10 cellular contexts compared by ENCODE assay signal in the genomic region with DNA sequence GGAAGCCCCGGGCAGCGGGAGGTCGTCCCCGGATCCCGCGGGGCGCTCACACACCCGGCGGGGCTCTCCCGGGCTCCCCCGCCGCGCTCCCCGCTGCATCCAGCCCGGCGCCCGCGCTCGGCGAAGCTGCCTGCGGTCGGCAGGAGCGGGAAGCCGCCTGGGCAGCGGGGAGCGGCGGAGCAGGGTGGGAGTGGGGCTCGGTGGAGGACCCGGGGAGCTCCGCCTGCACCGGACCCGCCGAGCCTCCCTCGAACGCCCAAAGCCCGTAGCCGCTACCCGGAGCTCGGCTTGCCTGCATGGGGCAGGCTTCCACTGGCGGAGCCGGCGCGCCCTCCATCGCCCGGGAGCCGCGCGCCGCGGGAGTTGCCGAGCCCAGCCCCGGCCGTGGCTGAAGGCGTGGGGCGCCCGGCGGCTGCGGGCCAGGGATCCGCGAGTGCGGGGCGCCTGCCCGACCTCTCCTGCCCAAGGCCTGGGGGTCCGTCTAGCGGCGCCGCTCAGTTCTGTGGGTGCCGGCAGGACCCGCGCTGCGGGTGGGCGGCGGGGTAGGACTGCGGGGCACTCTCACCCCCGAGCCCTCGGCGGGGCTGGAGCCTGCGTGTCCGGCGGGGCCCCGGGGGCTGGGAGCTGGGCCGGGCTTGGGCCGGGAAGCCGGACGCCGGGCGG. TPM values are rescaled to one million over a fixed set of nuclear protein-coding genes. Genes with fewer than 3 reads are reported as not detected.
DNase-seq lines count a peak whose midpoint lies in the region; ATAC-seq, FAIRE-seq and TF ChIP-seq lines count a peak whose summit lies in the region.
"Had no signal": no experiment of that assay in that cellular context is flagged by ENCODE, and none has a peak within 500 bp of the region (broad histone marks: within the 10 kb centered on the region; RNA-seq: fewer than 3 reads in every experiment).

No MANE protein-coding gene starts in this region.

- H3K27ac Mint-ChIP-seq in WTC11, result no peak overlapping the region

- no peak for ATAC-seq in WTC11

- peaks cover 76% of the 10 kb centered on the region for H3K27me3 Mint-ChIP-seq in WTC11 (ENCODE audit: low read depth)

- no peak overlapping the region for H3K9ac ChIP-seq in iPS-20b (ENCODE audit: low read depth, low read length)

- H3K4me1 ChIP-seq in iPS-20b (ENCODE audit: insufficient read depth, low read length), result peaks cover 6% of the 10 kb centered on the region; the same call in 1 of the 2 replicates
- H3K4me1 ChIP-seq in thymus (ENCODE audit: control insufficient read depth, insufficient read depth, low read length), result no peaks in the 10 kb centered on the region
- H3K4me1 ChIP-seq: Caco-2 had no signal

- CTCF ChIA-PET in WTC11 (lab: Charles Lee), result interaction anchor here (1.5 to 3.4 kb wide), 4 partner anchors 8 to 201 kb away, joined by 4 to 17 read pairs (median 9); no protein-coding TSS in a partner anchor

- no peaks in the 10 kb centered on the region for H3K9me3 Mint-ChIP-seq in WTC11

- TF ChIP-seq CTCF in bronchial epithelial cell (IDR thresholded peaks at IDR 0.05; ENCODE audit: insufficient read depth, low read length, severe bottlenecking) (no peak), WTC11 (IDR thresholded peaks at IDR 0.05) (no peak)

- H3K4me3 Mint-ChIP-seq in WTC11, result no peak overlapping the region

- H3K9me3 ChIP-seq in iPS-20b (ENCODE audit: insufficient read depth, low read depth, low read length), result no peaks in the 10 kb centered on the region
- no peaks in the 10 kb centered on the region for H3K9me3 ChIP-seq in thymus (ENCODE audit: control insufficient read depth)

- H3K36me3 Mint-ChIP-seq in WTC11, result peaks cover 15% of the 10 kb centered on the region; the same call in 1 of the 2 replicates

- H3K27me3 ChIP-seq in bronchial epithelial cell (ENCODE audit: control insufficient read depth, insufficient read depth, low read length) (no peaks in the 10 kb centered on the region), iPS-20b (ENCODE audit: insufficient read depth, low read length) (peaks cover 88% of the 10 kb centered on the region), thymus (ENCODE audit: control insufficient read depth, insufficient read depth) (peaks cover 49% of the 10 kb centered on the region)

- no peak for FAIRE-seq in bronchial epithelial cell (lab: Jason Lieb, UNC)
- FAIRE-seq: islet of Langerhans had no signal

- POLR2A ChIA-PET in WTC11 (lab: Charles Lee), result interaction anchor here (0.5 kb wide), 1 partner anchor 377 kb away, joined by 3 read pairs; no protein-coding TSS in a partner anchor

- H3K27ac ChIP-seq in iPS-20b (ENCODE audit: low read length) (no peak overlapping the region), thymus (ENCODE audit: low read depth) (no peak overlapping the region)

- H3K36me3 ChIP-seq in bronchial epithelial cell (ENCODE audit: control insufficient read depth, insufficient read depth, low read length) (no peaks in the 10 kb centered on the region), iPS-20b (ENCODE audit: insufficient read depth, low read depth, low read length) (peaks cover 4% of the 10 kb centered on the region; the same call in 1 of the 2 replicates), thymus (ENCODE audit: control insufficient read depth, insufficient read depth) (no peaks in the 10 kb centered on the region)

- peak; percentile 53 for DNase-seq in activated CD8-positive, alpha-beta memory T cell treated with anti-CD3 and anti-CD28 coated beads, Interleukin-2, amount 50 U/mL, for 48 hours
- no peak for DNase-seq in activated CD8-positive, alpha-beta memory T cell treated with anti-CD3 and anti-CD28 coated beads for 24 hours
- DNase-seq in bronchial epithelial cell (ENCODE audit: low read depth) (no peak), WTC11 (ENCODE audit: low spot score) (no peak), NCI-H187 treated with DMSO at 0.1 percent for 48 hours (lab: John Stamatoyannopoulos, UW) (no peak), NCI-H524 treated with DMSO at 0.1 percent for 48 hours (lab: John Stamatoyannopoulos, UW) (no peak)

- H3K4me3 ChIP-seq in bronchial epithelial cell (ENCODE audit: low read depth, low read length) (peak overlapping the region; percentile 52), iPS-20b (ENCODE audit: low read length) (peak overlapping the region; percentile 71; the same call in 1 of the 2 replicates), thymus (ENCODE audit: low read length) (peak overlapping the region; percentile 40)

- under 1% methylated on average over 87 of the region's 87 CpGs for WGBS in thymus

- peaks cover 27% of the 10 kb centered on the region for H3K4me1 Mint-ChIP-seq in WTC11

TF ChIP-seq in WTC11, 78 proteins besides CTCF, POLR2A, EP300 and RAD21:
- TF ChIP-seq, protein P1, sequence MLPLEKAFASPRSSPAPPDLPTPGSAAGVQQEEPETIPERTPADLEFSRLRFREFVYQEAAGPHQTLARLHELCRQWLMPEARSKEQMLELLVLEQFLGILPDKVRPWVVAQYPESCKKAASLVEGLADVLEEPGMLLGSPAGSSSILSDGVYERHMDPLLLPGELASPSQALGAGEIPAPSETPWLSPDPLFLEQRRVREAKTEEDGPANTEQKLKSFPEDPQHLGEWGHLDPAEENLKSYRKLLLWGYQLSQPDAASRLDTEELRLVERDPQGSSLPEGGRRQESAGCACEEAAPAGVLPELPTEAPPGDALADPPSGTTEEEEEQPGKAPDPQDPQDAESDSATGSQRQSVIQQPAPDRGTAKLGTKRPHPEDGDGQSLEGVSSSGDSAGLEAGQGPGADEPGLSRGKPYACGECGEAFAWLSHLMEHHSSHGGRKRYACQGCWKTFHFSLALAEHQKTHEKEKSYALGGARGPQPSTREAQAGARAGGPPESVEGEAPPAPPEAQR (CRISPR knock-in tag; IDR thresholded peaks at IDR 0.05), result no peak
- TF ChIP-seq ELF4 (CRISPR knock-in tag; IDR thresholded peaks at IDR 0.05; ENCODE audit: low read depth), result no peak
- TF ChIP-seq GRHL2 (CRISPR knock-in tag; IDR thresholded peaks at IDR 0.05; ENCODE audit: insufficient replicate concordance, severe bottlenecking), result no peak
TF ChIP-seq in WTC11: peak in this region for 0.

RNA-seq across cellular contexts. Expression of gene CDH4, which starts 0.7 kb away (rescaled TPM):
- 5.4 and 12.1 TPM in 2 replicates for total RNA-seq in bronchial epithelial cell
- polyA plus RNA-seq in thymus, result 0.34 TPM
- 4.8 to 5.3 TPM (median 4.9 TPM) in 3 replicates for total RNA-seq in WTC11 (2021)
- total RNA-seq: Caco-2 had no signal
